In genomic region chr20:53578492-53579222, GRCh38 we compare ENCODE assay signal across 1 cellular context.
A peak's percentile ranks its signal among the peaks of the same experiment; 100 is the strongest.
TF ChIP-seq lines count a peak whose summit lies in the region.

No MANE protein-coding gene starts in this region.

TF ChIP-seq in HepG2, 621 proteins besides CTCF, POLR2A, EP300 and RAD21 (continued from another document and continues in another):
- 0 out of 2 replicates have a peak, but pooled peaks have one; percentile 20 for TF ChIP-seq ZNF512B (CRISPR knock-in tag; IDR thresholded peaks at IDR 0.05; ENCODE audit: borderline replicate concordance)
- peak; percentile 81 for TF ChIP-seq SRF (IDR thresholded peaks at IDR 0.05; ENCODE audit: low read depth, low read length)
- TF ChIP-seq ZNF414 (CRISPR knock-in tag; IDR thresholded peaks at IDR 0.05) = peak; percentile 33; the same call in 1 of the 2 replicates
- 0 out of 2 replicates have a peak, but pooled peaks have one; percentile 26 for TF ChIP-seq ELF1 (CRISPR knock-in tag; IDR thresholded peaks at IDR 0.05)
- peak; percentile 45; the same call in 1 of the 2 replicates for TF ChIP-seq RXRB (CRISPR knock-in tag; IDR thresholded peaks at IDR 0.05; ENCODE audit: borderline replicate concordance)
- peak; percentile 29; the same call in 1 of the 2 replicates for TF ChIP-seq ZBTB25 (CRISPR knock-in tag; IDR thresholded peaks at IDR 0.05)
- 0 out of 2 replicates have a peak, but pooled peaks have one; percentile 8 for TF ChIP-seq ZNF800 (CRISPR knock-in tag; IDR thresholded peaks at IDR 0.05)
- 0 out of 2 replicates have a peak, but pooled peaks have one; percentile 40 for TF ChIP-seq CBX5 (CRISPR knock-in tag; IDR thresholded peaks at IDR 0.05; ENCODE audit: borderline replicate concordance)
- no peak for TF ChIP-seq THAP8 (CRISPR knock-in tag; IDR thresholded peaks at IDR 0.05; ENCODE audit: borderline replicate concordance)
- no peak for TF ChIP-seq SPEN (CRISPR knock-in tag; IDR thresholded peaks at IDR 0.05; ENCODE audit: low read depth)
- no peak for TF ChIP-seq ZNF768 (CRISPR knock-in tag; IDR thresholded peaks at IDR 0.05)
- no peak for TF ChIP-seq FOXA1 (IDR thresholded peaks at IDR 0.05)
- 0 out of 2 replicates have a peak, but pooled peaks have one; percentile 5 for TF ChIP-seq FOXA1 (CRISPR knock-in tag; IDR thresholded peaks at IDR 0.05)
- peak; percentile 82; the same call in 1 of the 2 replicates for TF ChIP-seq ARID3A (IDR thresholded peaks at IDR 0.05; ENCODE audit: low read depth, low read length)
- peak; percentile 49; the same call in 1 of the 2 replicates for TF ChIP-seq THRA (CRISPR knock-in tag; IDR thresholded peaks at IDR 0.05; ENCODE audit: borderline replicate concordance)
- TF ChIP-seq CEBPB (IDR thresholded peaks at IDR 0.05; ENCODE audit: borderline replicate concordance, low read depth, low read length) = peak; percentile 85
- no peak for TF ChIP-seq KLF6 (CRISPR knock-in tag; IDR thresholded peaks at IDR 0.05)
- TF ChIP-seq AKNA (CRISPR knock-in tag; IDR thresholded peaks at IDR 0.05; ENCODE audit: borderline replicate concordance) = peak; percentile 13; the same call in 1 of the 2 replicates
- no peak for TF ChIP-seq ZNF883 (CRISPR knock-in tag; IDR thresholded peaks at IDR 0.05; ENCODE audit: not compliant biosample characterization)
- no peak for TF ChIP-seq HNF1B (CRISPR knock-in tag; IDR thresholded peaks at IDR 0.05)
- 0 out of 2 replicates have a peak, but pooled peaks have one; percentile 26 for TF ChIP-seq BORCS8-MEF2B (CRISPR knock-in tag; IDR thresholded peaks at IDR 0.05)
- TF ChIP-seq MYNN (CRISPR knock-in tag; IDR thresholded peaks at IDR 0.05; ENCODE audit: low read depth) = 0 out of 2 replicates have a peak, but pooled peaks have one; percentile 62
- TF ChIP-seq ZSCAN5A (CRISPR knock-in tag; IDR thresholded peaks at IDR 0.05; ENCODE audit: borderline replicate concordance) = 0 out of 2 replicates have a peak, but pooled peaks have one; percentile 28
- TF ChIP-seq MNT (IDR thresholded peaks at IDR 0.05) = no peak
- no peak; the same call in none of the 2 replicates for TF ChIP-seq STAT6 (CRISPR knock-in tag; IDR thresholded peaks at IDR 0.05; ENCODE audit: borderline replicate concordance)
